In the genomic region with DNA sequence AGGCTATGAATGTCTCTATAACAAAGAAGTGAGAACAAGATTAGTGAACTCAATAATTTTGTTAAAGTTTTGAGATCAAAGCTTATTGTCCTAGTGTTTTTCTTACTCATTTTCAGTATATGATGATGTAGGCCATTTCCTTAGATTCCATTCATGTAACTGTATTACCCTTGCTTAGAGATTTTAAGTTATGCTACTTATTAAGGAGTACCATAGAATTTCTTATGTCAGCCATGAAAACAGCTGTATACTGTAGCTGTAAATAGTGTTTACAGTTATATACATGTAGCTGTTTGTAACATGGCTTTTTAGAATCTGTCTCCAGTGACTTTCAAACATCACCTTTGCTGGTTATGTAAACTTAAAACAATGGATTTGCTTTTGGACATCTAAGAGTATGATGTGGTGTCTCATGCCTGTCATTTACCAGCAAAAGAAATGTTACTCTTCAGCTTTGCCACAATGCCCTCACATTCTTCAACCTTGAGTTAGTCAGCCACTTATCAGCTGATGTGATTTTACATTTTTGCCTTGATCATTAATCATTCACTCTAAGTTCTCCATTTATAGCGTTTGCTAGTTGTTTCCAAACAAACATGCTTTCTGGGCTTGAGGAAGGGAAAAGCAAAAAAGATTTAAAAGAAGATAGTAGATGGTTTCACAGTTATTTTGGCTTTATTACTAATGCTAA, we compare ENCODE assay signal across 12 cellular contexts. TPM values are rescaled to one million over a fixed set of nuclear protein-coding genes. Genes with fewer than 3 reads are reported as not detected.
A peak's percentile ranks its signal among the peaks of the same experiment; 100 is the strongest.
DNase-seq lines count a peak whose midpoint lies in the region; ATAC-seq and TF ChIP-seq lines count a peak whose summit lies in the region.
"Had no signal": no experiment of that assay in that cellular context is flagged by ENCODE, and none has a peak within 500 bp of the region (broad histone marks: within the 10 kb centered on the region; RNA-seq: fewer than 3 reads in every experiment).

No MANE protein-coding gene starts in this region.

- H3K27me3 Mint-ChIP-seq in immature natural killer cell (ENCODE audit: low read depth in 3 of 3) = no peaks in the 10 kb centered on the region
- H3K27me3 Mint-ChIP-seq: dendritic cell treated with granulocyte-macrophage colony-stimulating factor and Interleukin-4, amounts not matched to agents 40 ng/mL and 50 ng/mL, for 4 days had no signal

- H3K27ac Mint-ChIP-seq in immature natural killer cell = peak overlapping the region in 4 of 6 donors; percentile 0 to 75 (median 4)
- H3K27ac Mint-ChIP-seq: dendritic cell treated with granulocyte-macrophage colony-stimulating factor and Interleukin-4, amounts not matched to agents 40 ng/mL and 50 ng/mL, for 4 days; neural progenitor cell had no signal

- 26% methylated on average over 1 of the region's 1 CpG for WGBS in right cardiac atrium

- H3K4me1 ChIP-seq in right cardiac atrium (ENCODE audit: control insufficient read depth, insufficient read depth, low read length) (no peaks in the 10 kb centered on the region), thoracic aorta (ENCODE audit: control insufficient read depth in 1 of 2, low read depth in 2 of 2) (peaks cover 16 to 31% of the 10 kb centered on the region in 2 donors)
- H3K4me1 ChIP-seq: neural progenitor cell had no signal

- ATAC-seq in Right ventricle myocardium superior (ENCODE audit: poor library complexity) (peak; percentile 26), right cardiac atrium (no peak), thoracic aorta (ENCODE audit: insufficient number of reproducible peaks, low FRiP score, low read depth) (no peak), GM21515 (IDR thresholded peaks at IDR 0.05; ENCODE audit: unreplicated experiment) (no peak), GM21529 (IDR thresholded peaks at IDR 0.05; ENCODE audit: unreplicated experiment) (no peak)

- H3K4me1 Mint-ChIP-seq in immature natural killer cell = peaks cover 28 to 57% of the 10 kb centered on the region in 2 donors
- H3K4me1 Mint-ChIP-seq: neural progenitor cell had no signal

- no peaks in the 10 kb centered on the region for H3K9me3 Mint-ChIP-seq in immature natural killer cell
- H3K9me3 Mint-ChIP-seq: neural progenitor cell had no signal

- peak overlapping the region in 1 of 5 donors; percentile 18 for H3K4me3 Mint-ChIP-seq in immature natural killer cell
- H3K4me3 Mint-ChIP-seq: dendritic cell treated with granulocyte-macrophage colony-stimulating factor and Interleukin-4, amounts not matched to agents 40 ng/mL and 50 ng/mL, for 4 days; neural progenitor cell had no signal

- intact Hi-C loops in Right ventricle myocardium superior (cut with DNase I) = no loop called here
- intact Hi-C loops in right cardiac atrium (cut with DNase I) = no loop called here

- H3K9me3 ChIP-seq in right cardiac atrium (ENCODE audit: control insufficient read depth, low read length) (no peaks in the 10 kb centered on the region), thoracic aorta (no peaks in the 10 kb centered on the region)

- H3K4me3 ChIP-seq in right cardiac atrium (ENCODE audit: low read length) = no peak overlapping the region
- no peak overlapping the region for H3K4me3 ChIP-seq in thoracic aorta
- H3K4me3 ChIP-seq: neural progenitor cell had no signal

- H3K27ac ChIP-seq in right cardiac atrium (ENCODE audit: low read length) (no peak overlapping the region), thoracic aorta (peak overlapping the region; percentile 34 to 47)
- H3K27ac ChIP-seq: neural progenitor cell, VCaP had no signal

- peaks cover 10 to 22% (median 12%) of the 10 kb centered on the region in 3 donors for H3K36me3 Mint-ChIP-seq in immature natural killer cell
- H3K36me3 Mint-ChIP-seq: neural progenitor cell had no signal

- no peaks in the 10 kb centered on the region for H3K36me3 ChIP-seq in thoracic aorta
- H3K36me3 ChIP-seq: neural progenitor cell had no signal

- TF ChIP-seq CTCF in thoracic aorta (IDR thresholded peaks at IDR 0.05) = no peak

- no peaks in the 10 kb centered on the region for H3K27me3 ChIP-seq in right cardiac atrium (ENCODE audit: control insufficient read depth, insufficient read depth)
- H3K27me3 ChIP-seq in thoracic aorta (replicated peaks; ENCODE audit: insufficient read depth) = no peaks in the 10 kb centered on the region
- H3K27me3 ChIP-seq: neural progenitor cell had no signal

- no peak for DNase-seq in Right ventricle myocardium superior
- DNase-seq in right cardiac atrium = no peak
- DNase-seq in amniotic epithelial cell (ENCODE audit: low read depth) = peak; percentile 77
- no peak for DNase-seq in immature natural killer cell
- DNase-seq in thoracic aorta (ENCODE audit: low spot score) = no peak
- no peak for DNase-seq in globus pallidus (ENCODE audit: low spot score)
- DNase-seq: AML-193 had no signal

RNA-seq across cellular contexts. Expression of a gene that starts 55.5 kb away (rescaled TPM):
- total RNA-seq in Right ventricle myocardium superior (108 TPM), right cardiac atrium (100 to 1,000 TPM in 1 of 4 donors, 10 to 100 TPM in 3; 64.3 to 109 (median 84.7) TPM), thoracic aorta (100 to 1,000 TPM in 1 of 2 donors, 10 to 100 TPM in 1; 44.9 to 175 TPM)
- polyA plus RNA-seq in right cardiac atrium (13.1 TPM), immature natural killer cell (10 to 100 TPM; 16.1 to 24.3 (median 18.3) TPM)
